In the genomic region with DNA sequence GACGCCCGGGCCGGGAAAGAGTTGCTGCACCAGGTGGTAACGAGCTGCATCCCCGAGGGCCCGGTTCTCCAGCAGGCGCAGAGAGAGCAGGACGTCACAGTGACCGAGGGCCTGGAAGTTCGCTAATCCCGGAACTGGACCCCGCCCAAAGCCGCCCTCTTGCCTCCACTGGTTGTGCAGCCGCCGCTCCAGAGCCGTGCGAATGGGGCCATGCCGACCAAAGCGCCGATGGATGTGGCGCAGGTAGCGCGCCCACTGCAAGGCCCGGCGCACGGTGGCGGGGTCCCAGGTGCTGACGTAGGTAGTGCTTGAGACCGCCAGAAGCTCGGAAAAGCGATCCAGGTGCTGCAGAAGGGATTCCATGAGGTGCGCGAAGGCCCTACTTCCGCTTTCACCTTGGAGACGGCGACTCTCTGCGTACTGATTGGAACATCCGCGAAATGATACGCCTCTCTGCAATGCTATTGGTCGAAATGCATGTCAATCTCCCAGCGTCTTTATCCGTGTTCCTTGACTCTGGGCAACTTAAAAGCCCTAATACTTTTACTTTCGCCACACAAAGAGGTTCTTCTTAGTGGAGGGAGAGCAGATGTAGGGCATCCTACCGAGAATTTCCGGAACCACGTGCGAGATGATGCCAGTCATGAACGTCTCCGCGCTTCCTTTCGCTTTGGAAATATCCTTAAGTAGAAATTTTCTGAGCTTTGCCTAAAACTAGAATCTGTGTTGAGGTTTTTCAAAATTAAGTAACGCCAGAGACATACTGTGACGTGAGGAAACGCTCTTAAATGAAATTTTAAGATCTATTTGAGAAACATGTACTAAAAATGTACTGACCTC, we compare ENCODE assay signal across 8 cellular contexts. TPM values are rescaled to one million over a fixed set of nuclear protein-coding genes. Genes with fewer than 3 reads are reported as not detected.
DNase-seq lines count a peak whose midpoint lies in the region; ATAC-seq and TF ChIP-seq lines count a peak whose summit lies in the region.

A gene with protein sequence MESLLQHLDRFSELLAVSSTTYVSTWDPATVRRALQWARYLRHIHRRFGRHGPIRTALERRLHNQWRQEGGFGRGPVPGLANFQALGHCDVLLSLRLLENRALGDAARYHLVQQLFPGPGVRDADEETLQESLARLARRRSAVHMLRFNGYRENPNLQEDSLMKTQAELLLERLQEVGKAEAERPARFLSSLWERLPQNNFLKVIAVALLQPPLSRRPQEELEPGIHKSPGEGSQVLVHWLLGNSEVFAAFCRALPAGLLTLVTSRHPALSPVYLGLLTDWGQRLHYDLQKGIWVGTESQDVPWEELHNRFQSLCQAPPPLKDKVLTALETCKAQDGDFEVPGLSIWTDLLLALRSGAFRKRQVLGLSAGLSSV (minus strand): TSS at position 376 of the 840 bp plus-strand sequence. CDS start 13 bp downstream, at position 363.

- 1% methylated on average over 27 to 51 of the region's 55 CpGs for WGBS in lower leg skin, 2 donors

- peaks cover 31% of the 10 kb centered on the region for H3K4me1 Mint-ChIP-seq in activated CD4-positive, alpha-beta memory T cell treated with anti-CD3 and anti-CD28 coated beads for 36 hours (ENCODE audit: low read depth)

- H3K27me3 Mint-ChIP-seq in activated CD4-positive, alpha-beta memory T cell treated with anti-CD3 and anti-CD28 coated beads for 36 hours = no peaks in the 10 kb centered on the region

- intact Hi-C loops in activated CD4-positive, alpha-beta memory T cell treated with anti-CD3 and anti-CD28 coated beads for 36 hours (cut with micrococcal nuclease) = loop anchor here (1.0 to 5.0 kb wide), 3 partner anchors 48 to 204 kb away; a partner anchor contains a TSS
- intact Hi-C loops in lower leg skin (cut with DNase I; ENCODE audit: low total_unique reads) = no loop called here

- POLR2A ChIA-PET in activated CD4-positive, alpha-beta memory T cell treated with anti-CD3 and anti-CD28 coated beads for 36 hours (lab: Charles Lee) = interaction anchor here (1.3 to 1.7 kb wide), 2 partner anchors 10 to 203 kb away, joined by 4 to 5 read pairs; a partner anchor contains a TSS

- DNase-seq in CD1c-positive myeloid dendritic cell (ENCODE audit: extremely low spot score) (peak; percentile 99), NCI-H82 treated with DMSO at 0.1 percent for 48 hours (lab: John Stamatoyannopoulos, UW; ENCODE audit: unreplicated experiment) (peak; percentile 77), ecto neural progenitor cell (ENCODE audit: low spot score) (peak; percentile 92), lower leg skin (ENCODE audit: low spot score in 2 of 2) (peak; percentile 98)
- peak; percentile 95 for DNase-seq in activated CD4-positive, alpha-beta memory T cell treated with anti-CD3 and anti-CD28 coated beads for 36 hours
- DNase-seq in stimulated activated CD4-positive, alpha-beta T cell treated with anti-CD3 and anti-CD28 coated beads, Interleukin-4, amount 100 ng/mL, for 48 hours (ENCODE audit: low read depth in 2 of 2) = peak; percentile 83 to 89

- peaks cover 19% of the 10 kb centered on the region for H3K36me3 Mint-ChIP-seq in activated CD4-positive, alpha-beta memory T cell treated with anti-CD3 and anti-CD28 coated beads for 36 hours

- H3K4me3 Mint-ChIP-seq in activated CD4-positive, alpha-beta memory T cell treated with anti-CD3 and anti-CD28 coated beads for 36 hours = peak within 1 kb of the TSS; percentile 97

- peak within 1 kb of the TSS; percentile 92 for H3K4me3 ChIP-seq in lower leg skin (ENCODE audit: low read depth, poor library complexity, severe bottlenecking)

- H3K9me3 Mint-ChIP-seq in activated CD4-positive, alpha-beta memory T cell treated with anti-CD3 and anti-CD28 coated beads for 36 hours = no peaks in the 10 kb centered on the region

- no peak for TF ChIP-seq POLR2A in lower leg skin (IDR thresholded peaks at IDR 0.05)

- no peak for TF ChIP-seq CTCF in lower leg skin (IDR thresholded peaks at IDR 0.05)

- ATAC-seq in GM19438 (IDR thresholded peaks at IDR 0.05; ENCODE audit: low read depth, unreplicated experiment) = peak; percentile 96
- ATAC-seq in HG03575 (IDR thresholded peaks at IDR 0.05; ENCODE audit: extremely low read depth, insufficient number of reproducible peaks, low FRiP score, unreplicated experiment) = peak; percentile 98

- CTCF ChIA-PET in activated CD4-positive, alpha-beta memory T cell treated with anti-CD3 and anti-CD28 coated beads for 36 hours (lab: Charles Lee) = interaction anchor here (0.7 to 3.4 kb wide), 3 partner anchors 9 to 204 kb away, joined by 3 to 13 read pairs (median 3); a partner anchor contains a TSS

- peak within 1 kb of the TSS; percentile 96 for H3K27ac Mint-ChIP-seq in activated CD4-positive, alpha-beta memory T cell treated with anti-CD3 and anti-CD28 coated beads for 36 hours

RNA-seq across cellular contexts. Expression of the gene that starts here (rescaled TPM):
- 10 to 100 TPM; 10.5 to 11.1 TPM for total RNA-seq in activated CD4-positive, alpha-beta memory T cell treated with anti-CD3 and anti-CD28 coated beads for 36 hours
- total RNA-seq in lower leg skin = 10 to 100 TPM in 1 of 4 donors, 1 to 10 TPM in 3; 6.6 to 12.6 (median 8.6) TPM

Comparison
In these comparisons a context has a peak if more than half of its experiments do, and no peak if none do; other contexts are left out.
1. Peak in every context shown above with its lines: DNase-seq, ATAC-seq and H3K4me3 ChIP-seq.